In the genomic region with DNA sequence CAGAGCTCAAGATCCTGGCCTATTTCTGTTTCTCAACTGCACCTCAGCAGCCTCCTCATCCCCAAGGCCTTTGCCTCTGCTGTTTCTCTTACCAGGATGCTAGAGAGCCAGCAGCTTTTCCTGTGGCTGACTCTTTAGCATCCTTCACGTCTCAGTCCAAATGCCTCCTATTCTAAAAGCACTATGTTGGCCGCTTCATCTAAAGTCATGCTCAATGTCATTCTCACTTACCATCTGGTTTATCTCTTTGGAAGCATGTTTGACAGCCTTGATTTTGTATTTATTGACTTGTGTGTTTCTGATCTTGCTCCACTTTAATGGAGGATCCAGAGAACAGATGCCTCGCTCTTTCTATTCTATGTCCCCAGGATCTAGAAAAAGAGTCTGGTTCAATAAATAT, we compare ENCODE assay signal across 4 cellular contexts.
"Had no signal": no experiment of that assay in that cellular context is flagged by ENCODE, and none has a peak within 500 bp of the region (broad histone marks: within the 10 kb centered on the region; RNA-seq: fewer than 3 reads in every experiment).

No MANE protein-coding gene starts in this region.

- DNase-seq: IMR-90 had no signal

- H3K4me3 ChIP-seq: K562 had no signal

- ATAC-seq: HepG2, K562 had no signal

- H3K27ac ChIP-seq: HL-60 had no signal
